In the genomic region with DNA sequence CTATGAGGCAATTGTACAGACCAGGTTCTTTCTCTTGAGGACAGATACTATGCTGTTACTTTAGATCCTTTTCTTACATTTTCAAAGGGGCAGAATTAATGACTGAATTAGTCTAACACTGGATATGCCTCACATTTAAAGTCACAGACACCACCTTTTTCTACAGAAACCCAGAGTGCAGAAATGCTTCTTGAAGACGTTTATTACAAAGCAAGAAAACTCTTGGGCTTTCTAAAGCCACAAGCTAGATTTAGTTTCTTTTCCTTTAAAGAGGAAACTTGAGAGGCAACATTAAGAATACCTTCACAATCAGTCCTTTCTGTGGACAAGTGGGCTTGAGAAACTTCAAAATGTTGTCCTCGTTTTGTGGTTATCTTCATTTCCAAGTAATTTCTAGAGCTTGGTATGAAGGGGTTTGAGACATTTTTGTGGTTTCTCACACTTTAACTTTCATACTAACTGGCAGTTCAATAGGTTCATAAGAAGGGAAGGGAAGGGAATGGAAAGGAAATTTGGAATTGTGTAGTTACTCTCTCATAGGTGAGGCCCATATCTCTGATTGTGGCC, we compare ENCODE assay signal across 21 cellular contexts.
DNase-seq lines count a peak whose midpoint lies in the region; ATAC-seq, FAIRE-seq and TF ChIP-seq lines count a peak whose summit lies in the region.
"Had no signal": no experiment of that assay in that cellular context is flagged by ENCODE, and none has a peak within 500 bp of the region (broad histone marks: within the 10 kb centered on the region; RNA-seq: fewer than 3 reads in every experiment).

No MANE protein-coding gene starts in this region.

- H2AFZ ChIP-seq in astrocyte (ENCODE audit: low read depth, low read length): no peak overlapping the region

- in situ Hi-C loops in gastrocnemius medialis (cut with MboI; ENCODE audit: low sequenced_read_pairs in 4 of 4): no loop called here

- no peaks in the 10 kb centered on the region for H3K9me3 ChIP-seq in astrocyte (ENCODE audit: insufficient read depth, low read depth, low read length)
- H3K9me3 ChIP-seq in left lung: no peaks in the 10 kb centered on the region
- no peaks in the 10 kb centered on the region for H3K9me3 ChIP-seq in uterus
- H3K9me3 ChIP-seq in gastrocnemius medialis: no peaks in the 10 kb centered on the region
- H3K9me3 ChIP-seq: BE2C, HAP-1 had no signal

- TF ChIP-seq POLR2A in uterus (IDR thresholded peaks at IDR 0.05): no peak
- no peak for TF ChIP-seq POLR2A in gastrocnemius medialis (IDR thresholded peaks at IDR 0.05)

- no peaks in the 10 kb centered on the region for H3K36me3 Mint-ChIP-seq in astrocyte (ENCODE audit: low read depth, unreplicated experiment)
- H3K36me3 Mint-ChIP-seq: IgD-negative memory B cell had no signal

- FAIRE-seq in astrocyte (lab: Jason Lieb, UNC): no peak
- FAIRE-seq: A204.1, GM12892, GM18507 had no signal

- H3K4me2 ChIP-seq in astrocyte (ENCODE audit: low read length): no peak overlapping the region

- H3K27ac Mint-ChIP-seq in astrocyte (ENCODE audit: unreplicated experiment): peak overlapping the region; percentile 13
- H3K27ac Mint-ChIP-seq: CD4-positive, alpha-beta T cell; IgD-negative memory B cell had no signal

- TF ChIP-seq CTCF in astrocyte (IDR thresholded peaks at IDR 0.05; ENCODE audit: insufficient read depth, low read depth, low read length): no peak
- TF ChIP-seq CTCF in left lung (IDR thresholded peaks at IDR 0.05): no peak
- no peak for TF ChIP-seq CTCF in uterus (IDR thresholded peaks at IDR 0.05)
- TF ChIP-seq CTCF in gastrocnemius medialis (IDR thresholded peaks at IDR 0.05 in 4 of 5, conservative IDR thresholded peaks at IDR 0.05 in 1 of 5): no peak

- H3K27me3 Mint-ChIP-seq in astrocyte (ENCODE audit: low read depth, unreplicated experiment): no peaks in the 10 kb centered on the region
- H3K27me3 Mint-ChIP-seq: CD4-positive, alpha-beta T cell; IgD-negative memory B cell had no signal

- H3K4me1 ChIP-seq in astrocyte (ENCODE audit: insufficient read depth, low read length): no peaks in the 10 kb centered on the region
- H3K4me1 ChIP-seq in left lung: peaks cover 0 to 5% of the 10 kb centered on the region in 2 donors
- H3K4me1 ChIP-seq in uterus: no peaks in the 10 kb centered on the region
- H3K4me1 ChIP-seq in gastrocnemius medialis: no peaks in the 10 kb centered on the region
- H3K4me1 ChIP-seq: HAP-1 had no signal

- intact Hi-C loops in left lung (cut with DNase I) (no loop called here), uterus (cut with DNase I; ENCODE audit: low total_unique reads) (no loop called here), gastrocnemius medialis (cut with DNase I; ENCODE audit: low total_unique reads) (no loop called here)

- H3K27me3 ChIP-seq in astrocyte (ENCODE audit: insufficient read depth, low read length) (no peaks in the 10 kb centered on the region), left lung (no peaks in the 10 kb centered on the region), uterus (no peaks in the 10 kb centered on the region), gastrocnemius medialis (no peaks in the 10 kb centered on the region)
- H3K27me3 ChIP-seq: BE2C had no signal

- no peak overlapping the region for H3K27ac ChIP-seq in astrocyte (ENCODE audit: low read depth, low read length)
- H3K27ac ChIP-seq in left lung: peak overlapping the region in 1 of 2 donors; percentile 22
- no peak overlapping the region for H3K27ac ChIP-seq in uterus
- H3K27ac ChIP-seq in gastrocnemius medialis: no peak overlapping the region

- H3K36me3 ChIP-seq in astrocyte (ENCODE audit: insufficient read depth, low read length): no peaks in the 10 kb centered on the region
- no peaks in the 10 kb centered on the region for H3K36me3 ChIP-seq in left lung
- H3K36me3 ChIP-seq in uterus: no peaks in the 10 kb centered on the region
- no peaks in the 10 kb centered on the region for H3K36me3 ChIP-seq in gastrocnemius medialis
- H3K36me3 ChIP-seq: BE2C, HAP-1 had no signal

- H3K9ac ChIP-seq in astrocyte (ENCODE audit: low read length): no peak overlapping the region

- H3K4me3 ChIP-seq in astrocyte (ENCODE audit: insufficient read depth, low read depth, low read length): no peak overlapping the region
- no peak overlapping the region for H3K4me3 ChIP-seq in left lung
- no peak overlapping the region for H3K4me3 ChIP-seq in uterus
- H3K4me3 ChIP-seq in gastrocnemius medialis: no peak overlapping the region
- H3K4me3 ChIP-seq: HAP-1 had no signal

- no peaks in the 10 kb centered on the region for H3K9me3 Mint-ChIP-seq in astrocyte (ENCODE audit: unreplicated experiment)
- H3K9me3 Mint-ChIP-seq: CD4-positive, alpha-beta T cell had no signal

- no peak overlapping the region for H3K4me3 Mint-ChIP-seq in astrocyte (ENCODE audit: unreplicated experiment)
- H3K4me3 Mint-ChIP-seq: CD4-positive, alpha-beta T cell; IgD-negative memory B cell had no signal

- peak; percentile 15 for DNase-seq in COLO829 (ENCODE audit: low spot score)
- peak; percentile 11 for DNase-seq in HT1080 (ENCODE audit: low read depth)
- peak; percentile 66 for DNase-seq in astrocyte (ENCODE audit: low read depth)
- DNase-seq in left lung: no peak
- no peak for DNase-seq in activated T-cell treated with anti-CD3 and anti-CD28 coated beads, Interleukin-2, amount 50 U/mL, for 1 hour
- no peak for DNase-seq in uterus
- no peak for DNase-seq in gastrocnemius medialis
- DNase-seq: BE2C; CD4-positive, alpha-beta T cell; Kasumi-1; NCI-H1105 treated with DMSO at 0.1 percent for 48 hours; NCI-H1694; NCI-H2107; NCI-H345; NCI-H524 treated with DMSO at 0.1 percent for 48 hours had no signal

- H3K4me1 Mint-ChIP-seq in astrocyte (ENCODE audit: low read depth, unreplicated experiment): peaks cover 7% of the 10 kb centered on the region
- H3K4me1 Mint-ChIP-seq: IgD-negative memory B cell had no signal

- ATAC-seq in left lung (peak; percentile 74), gastrocnemius medialis (no peak), GM21360 (IDR thresholded peaks at IDR 0.05; ENCODE audit: unreplicated experiment) (no peak)

- H4K20me1 ChIP-seq in astrocyte (ENCODE audit: insufficient read depth, low read length): no peaks in the 10 kb centered on the region

- H3K79me2 ChIP-seq in astrocyte (ENCODE audit: insufficient read depth, low read length): no peaks in the 10 kb centered on the region

Comparison
In these comparisons a context has a peak if more than half of its experiments do, and no peak if none do; other contexts are left out.
1. DNase-seq: peak in COLO829 (single experiment), HT1080 (single experiment) and astrocyte (single experiment); none in left lung (0 of 2), activated T-cell treated with anti-CD3 and anti-CD28 coated beads, Interleukin-2, amount 50 U/mL, for 1 hour (single experiment), uterus (0 of 2) and gastrocnemius medialis (0 of 2).